In the genomic region with DNA sequence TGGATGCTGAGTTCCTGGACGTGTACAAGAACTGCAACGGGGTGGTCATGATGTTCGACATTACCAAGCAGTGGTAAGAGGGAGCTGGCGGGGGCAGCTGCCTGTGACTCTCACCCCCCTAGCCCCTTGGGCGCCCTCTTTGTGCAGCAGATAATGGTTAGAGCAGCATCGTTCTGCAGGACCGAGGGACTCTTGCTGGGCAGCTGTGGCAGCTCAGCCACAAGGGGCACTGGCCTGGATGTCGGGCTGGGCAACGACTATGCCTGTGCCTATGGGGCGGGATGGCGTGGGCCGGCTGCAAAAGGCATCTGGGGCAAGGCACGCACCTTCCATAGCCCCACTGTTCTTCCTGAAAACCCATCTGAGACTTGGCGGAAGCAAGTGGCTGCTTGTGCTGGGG, we compare ENCODE assay signal across 24 cellular contexts.
"Had no signal": no experiment of that assay in that cellular context is flagged by ENCODE, and none has a peak within 500 bp of the region (broad histone marks: within the 10 kb centered on the region; RNA-seq: fewer than 3 reads in every experiment).

No MANE protein-coding gene starts in this region.

- H3K9me3 Mint-ChIP-seq: activated naive CD8-positive, alpha-beta T cell treated with anti-CD3 and anti-CD28 coated beads, Interleukin-2, amount 10 ng/mL, durations not matched to agents 7 days and 5 days; brain had no signal

- H3K27ac ChIP-seq: adrenal gland, SJCRH30 had no signal

- H3K9me2 ChIP-seq: SK-N-SH had no signal

- H3K4me3 Mint-ChIP-seq: activated CD8-positive, alpha-beta T cell treated with anti-CD3 and anti-CD28 coated beads, Interleukin-2, amount 10 ng/mL, durations not matched to agents 7 days and 5 days; activated naive CD8-positive, alpha-beta T cell treated with anti-CD3 and anti-CD28 coated beads, Interleukin-2, amount 10 ng/mL, durations not matched to agents 7 days and 5 days; brain had no signal

- H3K27me3 Mint-ChIP-seq: activated naive CD8-positive, alpha-beta T cell treated with anti-CD3 and anti-CD28 coated beads, Interleukin-2, amount 10 ng/mL, durations not matched to agents 7 days and 5 days had no signal

- H3K27ac Mint-ChIP-seq: activated CD8-positive, alpha-beta T cell treated with anti-CD3 and anti-CD28 coated beads, Interleukin-2, amount 10 ng/mL, durations not matched to agents 7 days and 5 days; activated naive CD8-positive, alpha-beta T cell treated with anti-CD3 and anti-CD28 coated beads, Interleukin-2, amount 10 ng/mL, durations not matched to agents 7 days and 5 days had no signal

- H3K36me3 Mint-ChIP-seq: activated naive CD8-positive, alpha-beta T cell treated with anti-CD3 and anti-CD28 coated beads, Interleukin-2, amount 10 ng/mL, durations not matched to agents 7 days and 5 days had no signal

- DNase-seq: activated CD4-positive, alpha-beta T cell treated with anti-CD3 and anti-CD28 coated beads for 48 hours; activated CD4-positive, alpha-beta T cell treated with anti-CD3 and anti-CD28 coated beads, Interleukin-2, amount 50 U/mL, for 4 hours; activated CD4-positive, CD25-positive, alpha-beta regulatory T cell treated with anti-CD3 and anti-CD28 coated beads, Interleukin-2, amount 50 U/mL, for 72 hours; activated CD8-positive, alpha-beta memory T cell treated with anti-CD3 and anti-CD28 coated beads, Interleukin-2, amount 50 U/mL, for 48 hours; activated CD8-positive, alpha-beta T cell treated with anti-CD3 and anti-CD28 coated beads, Interleukin-2, amount 10 ng/mL, durations not matched to agents 7 days and 5 days; activated naive CD4-positive, alpha-beta T cell treated with anti-CD3 and anti-CD28 coated beads, Interleukin-2, amount 50 U/mL, for 16 hours; activated naive CD8-positive, alpha-beta T cell treated with anti-CD3 and anti-CD28 coated beads, Interleukin-2, amount 10 ng/mL, durations not matched to agents 7 days and 5 days; activated T-cell treated with anti-CD3 and anti-CD28 coated beads, Interleukin-2, amount 50 U/mL, for 1 hour; anterior cingulate cortex; IMR-90; Kasumi-1; KBM-7; NCI-H1105 treated with DMSO at 0.1 percent for 48 hours; NCI-H1436 treated with DMSO at 0.1 percent for 48 hours; NCI-H187; NCI-H2081; NCI-H510A treated with DMSO at 0.1 percent for 48 hours; NCI-H69; NK-92 treated with Interleukin-12 subunit alpha and Interleukin-12 subunit beta, amount 100 ng/mL, for 24 hours; PC-3; SJCRH30; SK-N-SH had no signal

- H3K27me3 ChIP-seq: adrenal gland, SJCRH30 had no signal

- ATAC-seq: activated CD8-positive, alpha-beta T cell treated with anti-CD3 and anti-CD28 coated beads, Interleukin-2, amount 10 ng/mL, durations not matched to agents 7 days and 5 days; PC-3 had no signal

- H3K4me1 Mint-ChIP-seq: activated naive CD8-positive, alpha-beta T cell treated with anti-CD3 and anti-CD28 coated beads, Interleukin-2, amount 10 ng/mL, durations not matched to agents 7 days and 5 days; brain had no signal

- H3K4me2 ChIP-seq: SK-N-SH had no signal

- H3K9ac ChIP-seq: SK-N-SH had no signal

- H3K9me3 ChIP-seq: adrenal gland, SJCRH30, SK-N-SH had no signal

- H3K4me3 ChIP-seq: adrenal gland, SJCRH30 had no signal

- H3K4me1 ChIP-seq: adrenal gland had no signal
